In the genomic region with DNA sequence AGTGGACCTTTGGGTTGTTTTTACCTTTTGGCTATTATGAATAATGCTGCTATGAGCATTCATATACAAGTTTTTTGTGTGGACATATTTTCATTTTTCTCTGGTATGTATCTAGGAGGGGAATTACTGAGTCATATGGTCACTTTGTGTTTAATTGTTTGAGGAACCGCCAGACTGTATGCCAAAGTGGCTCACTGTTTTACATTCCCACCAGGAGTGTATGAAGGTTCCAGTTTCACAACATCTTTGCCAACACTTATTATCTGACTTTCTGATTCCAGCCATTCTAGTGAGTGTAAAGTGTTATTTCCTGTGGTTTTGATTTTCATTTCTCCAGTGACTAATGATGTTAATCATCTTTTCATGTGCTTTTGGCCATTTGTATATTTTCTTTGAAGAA, we compare ENCODE assay signal across 11 cellular contexts. TPM values are rescaled to one million over a fixed set of nuclear protein-coding genes. Genes with fewer than 3 reads are reported as not detected.
DNase-seq lines count a peak whose midpoint lies in the region; ATAC-seq and TF ChIP-seq lines count a peak whose summit lies in the region.
"Had no signal": no experiment of that assay in that cellular context is flagged by ENCODE, and none has a peak within 500 bp of the region (broad histone marks: within the 10 kb centered on the region; RNA-seq: fewer than 3 reads in every experiment).

No MANE protein-coding gene starts in this region.

- peak overlapping the region; percentile 27 for H3K27ac ChIP-seq in RWPE2 (ENCODE audit: poor library complexity, severe bottlenecking)
- H3K27ac ChIP-seq in trophoblast cell (ENCODE audit: low read depth, low read length): no peak overlapping the region
- H3K27ac ChIP-seq in Karpas-422 (ENCODE audit: low read length): no peak overlapping the region
- H3K27ac ChIP-seq: coronary artery, HL-60, pancreas had no signal

- H3K9me3 ChIP-seq in RWPE2 (ENCODE audit: severe bottlenecking) (no peaks in the 10 kb centered on the region), trophoblast cell (ENCODE audit: insufficient read depth, low read depth, low read length) (no peaks in the 10 kb centered on the region), Karpas-422 (ENCODE audit: low read length) (no peaks in the 10 kb centered on the region)
- H3K9me3 ChIP-seq: pancreas had no signal

- no peak overlapping the region for H3K27ac Mint-ChIP-seq in glutamatergic neuron (ENCODE audit: unreplicated experiment)

- no peaks in the 10 kb centered on the region for H3K36me3 Mint-ChIP-seq in glutamatergic neuron (ENCODE audit: unreplicated experiment)

- no peaks in the 10 kb centered on the region for H3K79me2 ChIP-seq in trophoblast cell (ENCODE audit: control insufficient read depth, insufficient read depth, low read length, poor library complexity)
- no peaks in the 10 kb centered on the region for H3K79me2 ChIP-seq in Karpas-422 (ENCODE audit: low read length)

- H2BK12ac ChIP-seq in trophoblast cell (ENCODE audit: low read length): no peak overlapping the region

- H3K18ac ChIP-seq in trophoblast cell (ENCODE audit: low read length): no peak overlapping the region

- H2AK5ac ChIP-seq in trophoblast cell (ENCODE audit: low read length): no peak overlapping the region

- peak; percentile 22 for DNase-seq in GM04504 (ENCODE audit: low read depth)
- no peak for DNase-seq in RWPE2 (ENCODE audit: low spot score)
- DNase-seq in dermis blood vessel endothelial cell: peak; percentile 88
- peak; percentile 70 to 96 for DNase-seq in trophoblast cell
- no peak for DNase-seq in glutamatergic neuron
- no peak for DNase-seq in Karpas-422
- DNase-seq: NCI-H2081 treated with DMSO at 0.1 percent for 48 hours, pancreas had no signal

- no peak overlapping the region for H2BK120ac ChIP-seq in trophoblast cell (ENCODE audit: insufficient read depth, low read length, poor library complexity)

- H2AFZ ChIP-seq in trophoblast cell (ENCODE audit: insufficient read depth, low read length, poor library complexity) (no peak overlapping the region), Karpas-422 (ENCODE audit: low read length) (no peak overlapping the region)

- H3K27me3 ChIP-seq in RWPE2 (ENCODE audit: insufficient read depth, poor library complexity, severe bottlenecking) (no peaks in the 10 kb centered on the region), trophoblast cell (ENCODE audit: insufficient read depth, low read length) (no peaks in the 10 kb centered on the region), Karpas-422 (ENCODE audit: low read length) (no peaks in the 10 kb centered on the region)
- H3K27me3 ChIP-seq: pancreas had no signal

- H3K9me3 Mint-ChIP-seq in glutamatergic neuron (ENCODE audit: unreplicated experiment): peaks cover 1% of the 10 kb centered on the region

- H3K23ac ChIP-seq in trophoblast cell (ENCODE audit: low read length): no peak overlapping the region

- no peak overlapping the region for H3K14ac ChIP-seq in trophoblast cell (ENCODE audit: low read length)

- H3K9ac ChIP-seq in trophoblast cell (ENCODE audit: low read length) (no peak overlapping the region), Karpas-422 (ENCODE audit: low read length) (no peak overlapping the region)

- H3K4me3 Mint-ChIP-seq in glutamatergic neuron (ENCODE audit: unreplicated experiment): no peak overlapping the region

- H3K4me3 ChIP-seq in RWPE2 (ENCODE audit: severe bottlenecking): no peak overlapping the region
- no peak overlapping the region for H3K4me3 ChIP-seq in trophoblast cell (ENCODE audit: low read depth, low read length)
- H3K4me3 ChIP-seq in Karpas-422 (ENCODE audit: low read length): no peak overlapping the region
- H3K4me3 ChIP-seq: coronary artery, pancreas had no signal

- no peak overlapping the region for H4K8ac ChIP-seq in trophoblast cell (ENCODE audit: low read depth, low read length)

- peaks cover 6% of the 10 kb centered on the region; the same call in 1 of the 2 replicates for H3K36me3 ChIP-seq in RWPE2 (ENCODE audit: low read depth)
- H3K36me3 ChIP-seq in trophoblast cell (ENCODE audit: control insufficient read depth in 1 of 2, insufficient read depth in 2 of 2, low read length in 2 of 2): peaks cover 2 to 3% of the 10 kb centered on the region in 2 experiments
- no peaks in the 10 kb centered on the region for H3K36me3 ChIP-seq in Karpas-422 (ENCODE audit: insufficient read depth, low read length)
- H3K36me3 ChIP-seq: pancreas had no signal

- H3K4me2 ChIP-seq in trophoblast cell (ENCODE audit: low read length): no peak overlapping the region
- no peak overlapping the region for H3K4me2 ChIP-seq in Karpas-422 (ENCODE audit: low read depth, low read length, poor library complexity, severe bottlenecking)

- no CpG with 5 or more reads among the region's 1 CpG for WGBS in trophoblast cell (ENCODE audit: extremely low coverage, insufficient coverage, insufficient read length)

- H4K91ac ChIP-seq in trophoblast cell (ENCODE audit: low read depth, low read length): no peak overlapping the region

- H4K20me1 ChIP-seq in Karpas-422 (ENCODE audit: insufficient read depth, low read depth, low read length): no peaks in the 10 kb centered on the region

- H2BK5ac ChIP-seq in trophoblast cell (ENCODE audit: low read depth, low read length, poor library complexity): no peak overlapping the region

- H4K12ac ChIP-seq in trophoblast cell (ENCODE audit: low read depth, low read length): no peak overlapping the region

- ATAC-seq in RWPE2 (ENCODE audit: low read depth): peak; percentile 60
- ATAC-seq in HG02610 (IDR thresholded peaks at IDR 0.05; ENCODE audit: unreplicated experiment): no peak
- ATAC-seq: pancreas had no signal

- H3K4ac ChIP-seq in trophoblast cell (ENCODE audit: low read depth, low read length): no peak overlapping the region

- H3K27me3 Mint-ChIP-seq in glutamatergic neuron (ENCODE audit: unreplicated experiment): no peaks in the 10 kb centered on the region

- peaks cover 14% of the 10 kb centered on the region for H3K4me1 Mint-ChIP-seq in glutamatergic neuron (ENCODE audit: low read depth, unreplicated experiment)

- no peaks in the 10 kb centered on the region for H3K9me2 ChIP-seq in Karpas-422 (replicated peaks; ENCODE audit: insufficient read depth, low read length)

- TF ChIP-seq CTCF in RWPE2 (IDR thresholded peaks at IDR 0.05; ENCODE audit: poor library complexity, severe bottlenecking) (no peak), glutamatergic neuron (IDR thresholded peaks at IDR 0.05; ENCODE audit: partially characterized antibody, unreplicated experiment) (no peak)

- H3K79me1 ChIP-seq in trophoblast cell (ENCODE audit: low read length): no peaks in the 10 kb centered on the region

- H3K4me1 ChIP-seq in RWPE2 (ENCODE audit: insufficient read depth, poor library complexity, severe bottlenecking) (peaks cover 29% of the 10 kb centered on the region), trophoblast cell (ENCODE audit: control insufficient read depth in 1 of 2, insufficient read depth in 2 of 2, low read length in 2 of 2) (peaks cover 3 to 4% of the 10 kb centered on the region in 2 experiments), Karpas-422 (ENCODE audit: low read length) (peaks cover 25% of the 10 kb centered on the region)
- H3K4me1 ChIP-seq: pancreas had no signal

RNA-seq across cellular contexts. Expression of a gene that starts 51.8 kb away (rescaled TPM):
- total RNA-seq in dermis blood vessel endothelial cell (19.1 and 31.3 TPM in 2 replicates), glutamatergic neuron (ENCODE audit: unreplicated experiment) (95.5 TPM)
- polyA plus RNA-seq in trophoblast cell (2013): 16.7 and 18.6 TPM in 2 replicates
- total RNA-seq in Karpas-422 (2014; rRNA removed; shearing (Covaris generic); ENCODE audit: low replicate concordance): 7.1 and 8.9 TPM in 2 replicates

RNA-seq across cellular contexts. Expression of a gene that starts 59.2 kb away (rescaled TPM):
- total RNA-seq in dermis blood vessel endothelial cell: 110 and 161 TPM in 2 replicates
- 43.3 and 44.3 TPM in 2 replicates for polyA plus RNA-seq in trophoblast cell (2013)
- total RNA-seq in glutamatergic neuron (ENCODE audit: unreplicated experiment): 17.5 TPM
- 73.4 and 171 TPM in 2 replicates for total RNA-seq in Karpas-422 (2014; rRNA removed; shearing (Covaris generic); ENCODE audit: low replicate concordance)

Comparison
In these comparisons a context has a peak if more than half of its experiments do, and no peak if none do; other contexts are left out.
1. DNase-seq: peak in GM04504 (single experiment), dermis blood vessel endothelial cell (single experiment) and trophoblast cell (2 of 2); none in RWPE2 (single experiment), glutamatergic neuron (single experiment) and Karpas-422 (single experiment).